16 cellular contexts compared by ENCODE assay signal in the genomic region with DNA sequence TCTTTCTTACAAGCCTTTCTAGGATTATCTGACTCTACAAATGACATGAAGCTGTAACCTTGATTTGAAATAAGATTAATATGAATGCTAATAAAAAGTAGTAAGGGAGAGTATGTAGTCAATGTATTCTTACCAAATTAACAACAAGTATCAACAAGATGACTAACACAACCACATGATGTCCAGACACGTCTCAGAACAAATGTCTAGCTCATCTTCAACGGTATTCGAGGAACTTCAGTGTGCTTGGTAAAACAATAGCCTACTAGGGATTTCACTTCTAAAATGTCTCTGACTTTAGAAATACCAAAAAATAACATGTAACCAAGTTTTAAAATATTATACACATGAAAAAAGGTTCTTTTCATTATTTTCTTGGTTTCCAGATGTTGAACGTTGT. TPM values are rescaled to one million over a fixed set of nuclear protein-coding genes. Genes with fewer than 3 reads are reported as not detected.
DNase-seq lines count a peak whose midpoint lies in the region; ATAC-seq and TF ChIP-seq lines count a peak whose summit lies in the region.
"Had no signal": no experiment of that assay in that cellular context is flagged by ENCODE, and none has a peak within 500 bp of the region (broad histone marks: within the 10 kb centered on the region; RNA-seq: fewer than 3 reads in every experiment).

No MANE protein-coding gene starts in this region.

- H3K4me3 ChIP-seq in SK-N-MC: no peak overlapping the region
- H3K4me3 ChIP-seq in foreskin fibroblast (ENCODE audit: low read depth in 1 of 2, low read length in 2 of 2): no peak overlapping the region
- H3K4me3 ChIP-seq: MG63, right atrium auricular region, upper lobe of right lung had no signal

- TF ChIP-seq CTCF in foreskin fibroblast (IDR thresholded peaks at IDR 0.05; ENCODE audit: low read depth, low read length) (no peak), omental fat pad (IDR thresholded peaks at IDR 0.05) (no peak)

- peak overlapping the region; percentile 16; the same call in 1 of the 2 replicates for H3K27ac ChIP-seq in SK-N-MC
- H3K27ac ChIP-seq: upper lobe of right lung had no signal

- peak overlapping the region; percentile 28 for H3K27ac Mint-ChIP-seq in stimulated activated naive CD8-positive, alpha-beta T cell treated with anti-CD3 and anti-CD28 coated beads, Interleukin-15, Interleukin-2, amounts not matched to agents 100 ng/mL and 50 ng/mL, for 24 hours
- H3K27ac Mint-ChIP-seq in stimulated activated naive CD8-positive, alpha-beta T cell treated with anti-CD3 and anti-CD28 coated beads, Interleukin-15, amount 100 ng/mL, for 72 hours: no peak overlapping the region
- H3K27ac Mint-ChIP-seq in effector memory CD8-positive, alpha-beta T cell: peak overlapping the region in 1 of 2 donors; percentile 47

- H3K9me3 Mint-ChIP-seq in stimulated activated naive CD8-positive, alpha-beta T cell treated with anti-CD3 and anti-CD28 coated beads, Interleukin-15, Interleukin-2, amounts not matched to agents 100 ng/mL and 50 ng/mL, for 24 hours: no peaks in the 10 kb centered on the region
- H3K9me3 Mint-ChIP-seq in stimulated activated naive CD8-positive, alpha-beta T cell treated with anti-CD3 and anti-CD28 coated beads, Interleukin-15, amount 100 ng/mL, for 72 hours: no peaks in the 10 kb centered on the region
- H3K9me3 Mint-ChIP-seq in effector memory CD8-positive, alpha-beta T cell: no peaks in the 10 kb centered on the region

- no peaks in the 10 kb centered on the region for H3K9me3 ChIP-seq in SK-N-MC (ENCODE audit: low read depth, low read length)
- H3K9me3 ChIP-seq: MG63, right atrium auricular region, upper lobe of right lung had no signal

- no peak for ATAC-seq in stimulated activated naive CD8-positive, alpha-beta T cell treated with anti-CD3 and anti-CD28 coated beads, Interleukin-15, amount 100 ng/mL, for 72 hours
- ATAC-seq in GM18868 (IDR thresholded peaks at IDR 0.05; ENCODE audit: unreplicated experiment): no peak
- ATAC-seq in effector memory CD8-positive, alpha-beta T cell (replicated peaks): no peak
- ATAC-seq in omental fat pad (ENCODE audit: low FRiP score): no peak
- ATAC-seq: activated CD4-positive, CD25-positive, alpha-beta regulatory T cell treated with anti-CD3 and anti-CD28 coated beads, Interleukin-2, amount 50 U/mL, for 24 hours; HCT116; upper lobe of right lung had no signal

- no peak overlapping the region for H3K4me3 Mint-ChIP-seq in stimulated activated naive CD8-positive, alpha-beta T cell treated with anti-CD3 and anti-CD28 coated beads, Interleukin-15, Interleukin-2, amounts not matched to agents 100 ng/mL and 50 ng/mL, for 24 hours
- H3K4me3 Mint-ChIP-seq in stimulated activated naive CD8-positive, alpha-beta T cell treated with anti-CD3 and anti-CD28 coated beads, Interleukin-15, amount 100 ng/mL, for 72 hours: peak overlapping the region in 1 of 2 donors; percentile 19
- H3K4me3 Mint-ChIP-seq in effector memory CD8-positive, alpha-beta T cell: no peak overlapping the region

- no peaks in the 10 kb centered on the region for H3K27me3 Mint-ChIP-seq in stimulated activated naive CD8-positive, alpha-beta T cell treated with anti-CD3 and anti-CD28 coated beads, Interleukin-15, Interleukin-2, amounts not matched to agents 100 ng/mL and 50 ng/mL, for 24 hours
- no peaks in the 10 kb centered on the region for H3K27me3 Mint-ChIP-seq in stimulated activated naive CD8-positive, alpha-beta T cell treated with anti-CD3 and anti-CD28 coated beads, Interleukin-15, amount 100 ng/mL, for 72 hours
- no peaks in the 10 kb centered on the region for H3K27me3 Mint-ChIP-seq in effector memory CD8-positive, alpha-beta T cell

- H3K9ac ChIP-seq in SK-N-MC (ENCODE audit: insufficient read length): no peak overlapping the region

- no peaks in the 10 kb centered on the region for H3K36me3 ChIP-seq in SK-N-MC (ENCODE audit: insufficient read depth, low read length)
- H3K36me3 ChIP-seq: right atrium auricular region, upper lobe of right lung had no signal

- H3K36me3 Mint-ChIP-seq in stimulated activated naive CD8-positive, alpha-beta T cell treated with anti-CD3 and anti-CD28 coated beads, Interleukin-15, Interleukin-2, amounts not matched to agents 100 ng/mL and 50 ng/mL, for 24 hours (ENCODE audit: low read depth): peaks cover 22% of the 10 kb centered on the region
- peaks cover 19% of the 10 kb centered on the region for H3K36me3 Mint-ChIP-seq in effector memory CD8-positive, alpha-beta T cell (ENCODE audit: insufficient read depth)

- DNase-seq in stimulated activated naive CD8-positive, alpha-beta T cell treated with anti-CD3 and anti-CD28 coated beads, Interleukin-15, amount 100 ng/mL, for 72 hours: no peak
- DNase-seq in SK-N-MC (ENCODE audit: low read depth, low spot score) (no peak), foreskin fibroblast (peak; percentile 71 to 76), omental fat pad (ENCODE audit: low spot score) (no peak)
- DNase-seq in effector memory CD8-positive, alpha-beta T cell: no peak
- DNase-seq in stimulated activated CD8-positive, alpha-beta memory T cell treated with anti-CD3 and anti-CD28 coated beads, Interleukin-4, amount 100 ng/mL, for 48 hours: no peak
- DNase-seq: mesendoderm, MG63, NCI-H524, SIG-M5, upper lobe of right lung had no signal

- peaks cover 78% of the 10 kb centered on the region for H3K4me1 Mint-ChIP-seq in stimulated activated naive CD8-positive, alpha-beta T cell treated with anti-CD3 and anti-CD28 coated beads, Interleukin-15, Interleukin-2, amounts not matched to agents 100 ng/mL and 50 ng/mL, for 24 hours (ENCODE audit: low read depth)
- peaks cover 63% of the 10 kb centered on the region for H3K4me1 Mint-ChIP-seq in stimulated activated naive CD8-positive, alpha-beta T cell treated with anti-CD3 and anti-CD28 coated beads, Interleukin-15, amount 100 ng/mL, for 72 hours
- peaks cover 46 to 56% of the 10 kb centered on the region in 2 donors for H3K4me1 Mint-ChIP-seq in effector memory CD8-positive, alpha-beta T cell (ENCODE audit: low read depth in 2 of 2)

RNA-seq across cellular contexts. Expression of a gene that starts 3.4 kb away (rescaled TPM):
- total RNA-seq in omental fat pad: 100 to 1,000 TPM; 356 to 471 (median 416) TPM

RNA-seq across cellular contexts. Expression of a gene that starts 3.6 kb away (rescaled TPM):
- 100 to 1,000 TPM; 295 to 372 (median 307) TPM for total RNA-seq in omental fat pad

RNA-seq across cellular contexts. Expression of a gene that starts 44.0 kb away (rescaled TPM):
- total RNA-seq in omental fat pad: 10 to 100 TPM; 27.6 to 65.8 (median 34.1) TPM

Comparison
In these comparisons a context has a peak if more than half of its experiments do, and no peak if none do; other contexts are left out.
1. DNase-seq: peak in foreskin fibroblast (2 of 2); none in stimulated activated naive CD8-positive, alpha-beta T cell treated with anti-CD3 and anti-CD28 coated beads, Interleukin-15, amount 100 ng/mL, for 72 hours (0 of 2), SK-N-MC (single experiment), effector memory CD8-positive, alpha-beta T cell (0 of 3), omental fat pad (single experiment) and stimulated activated CD8-positive, alpha-beta memory T cell treated with anti-CD3 and anti-CD28 coated beads, Interleukin-4, amount 100 ng/mL, for 48 hours (single experiment).